ENCODE assay signal across 9 cellular contexts in genomic region chr11:57406337-57406904, GRCh38. TPM values are rescaled to one million over a fixed set of nuclear protein-coding genes. Genes with fewer than 3 reads are reported as not detected.
A peak's percentile ranks its signal among the peaks of the same experiment; 100 is the strongest.
DNase-seq lines count a peak whose midpoint lies in the region; ATAC-seq, FAIRE-seq and TF ChIP-seq lines count a peak whose summit lies in the region.
"Had no signal": no experiment of that assay in that cellular context is flagged by ENCODE, and none has a peak within 500 bp of the region (broad histone marks: within the 10 kb centered on the region; RNA-seq: fewer than 3 reads in every experiment).

No MANE protein-coding gene starts in this region.

- no peak for TF ChIP-seq RAD21 in GM12878 (IDR thresholded peaks at IDR 0.05; ENCODE audit: insufficient read depth, low read depth, low read length)

- DNase-seq in GM12891 (ENCODE audit: insufficient read length, low spot score) (no peak), LHCN-M2 (ENCODE audit: low read depth) (peak; percentile 41), GM12878 (ENCODE audit: low read depth, low spot score) (peak; percentile 64), spleen (no peak), SK-N-DZ (ENCODE audit: low spot score) (no peak), RKO (ENCODE audit: low spot score) (no peak)
- peak; percentile 63 for DNase-seq in stimulated activated CD4-positive, alpha-beta T cell treated with anti-CD3 and anti-CD28 coated beads, Interleukin-1b, Interleukin-23, amount 100 ng/mL, for 48 hours

- TF ChIP-seq EP300 in GM12878 (IDR thresholded peaks at IDR 0.05; ENCODE audit: borderline replicate concordance in 1 of 2, control insufficient read depth in 1 of 2, low read depth in 2 of 2, low read length in 2 of 2), result peak; percentile 82 to 83

- intact Hi-C loops in GM12878 (cut with micrococcal nuclease; ENCODE audit: unreplicated experiment), result loop anchor here (1.0 kb wide), 1 partner anchor 19 kb away; no protein-coding TSS in a partner anchor
- intact Hi-C loops in spleen (cut with DNase I; ENCODE audit: low total_unique reads), result no loop called here

- H3K4me3 ChIP-seq in GM12878, result no peak overlapping the region
- no peak overlapping the region for H3K4me3 ChIP-seq in spleen

- ATAC-seq in GM21529 (IDR thresholded peaks at IDR 0.05; ENCODE audit: unreplicated experiment) (peak; percentile 84), GM12878 (peak; percentile 90)

- no peak overlapping the region for H2AFZ ChIP-seq in GM12878 (ENCODE audit: control insufficient read depth, low read depth, low read length)

- in situ Hi-C loops in GM12878 (cut with MboI), result no loop called here

- no peaks in the 10 kb centered on the region for H3K9me3 ChIP-seq in GM12878 (replicated peaks; ENCODE audit: control insufficient read depth, insufficient read depth, low read length)
- no peaks in the 10 kb centered on the region for H3K9me3 ChIP-seq in spleen

- FAIRE-seq in GM12891 (lab: Jason Lieb, UNC) (peak; percentile 60), GM12878 (lab: Jason Lieb, UNC) (no peak)
- FAIRE-seq: endometrium had no signal

- TF ChIP-seq POLR2A in GM12891 (IDR thresholded peaks at IDR 0.05; ENCODE audit: low read depth, low read length) (no peak), GM12878 (IDR thresholded peaks at IDR 0.05; ENCODE audit: low read depth, low read length) (no peak; the same call in 1 of the 2 replicates), spleen (IDR thresholded peaks at IDR 0.05) (no peak)

- H3K4me1 ChIP-seq in GM12878 (ENCODE audit: control insufficient read depth, insufficient read depth, low read length) (peaks cover 19% of the 10 kb centered on the region), spleen (peaks cover 0 to 26% (median 13%) of the 10 kb centered on the region in 6 donors)

- BruUV-seq in GM12878 (replicated peaks; lab: Mats Ljungman, UMichigan), result no TSS peak

- POLR2A ChIA-PET in GM12878 (lab: Charles Lee), result interaction anchor here (1.0 to 2.4 kb wide), 2 partner anchors 12 to 19 kb away, joined by 6 to 11 read pairs; no protein-coding TSS in a partner anchor

- H4K20me1 ChIP-seq in GM12878 (ENCODE audit: control insufficient read depth, insufficient read depth), result no peaks in the 10 kb centered on the region

- H3K36me3 ChIP-seq in GM12878 (ENCODE audit: control insufficient read depth in 2 of 2, insufficient read depth in 2 of 2, low read length in 1 of 2) (peaks cover 31 to 40% of the 10 kb centered on the region in 2 experiments), spleen (peaks cover 4 to 61% (median 42%) of the 10 kb centered on the region in 6 donors)

- SMC1A ChIA-PET in GM12878 (lab: Charles Lee; ENCODE audit: uncharacterized antibody, unreplicated experiment), result interaction anchor here (0.9 to 1.6 kb wide), 5 partner anchors 9 to 73 kb away, joined by 3 to 4 read pairs (median 3); no protein-coding TSS in a partner anchor

- CTCF ChIA-PET in GM12878 (lab: Yijun Ruan, JAX), result interaction anchor here (0.9 to 1.6 kb wide), 4 partner anchors 11 to 238 kb away, joined by 3 to 6 read pairs (median 4); partner anchors contain the start of gene UBE2L6

- no peak overlapping the region for H3K4me2 ChIP-seq in GM12878 (ENCODE audit: control insufficient read depth, insufficient read depth)

- no peak overlapping the region for H3K9ac ChIP-seq in GM12878 (ENCODE audit: control insufficient read depth, insufficient read depth, low read length)

- H3K27me3 ChIP-seq in GM12878 (replicated peaks in 1 of 2; ENCODE audit: control insufficient read depth in 2 of 2, insufficient read depth in 2 of 2, low read length in 1 of 2) (no peaks in the 10 kb centered on the region), spleen (replicated peaks in 1 of 7) (no peaks in the 10 kb centered on the region)

- RAD21 ChIA-PET in GM12878 (lab: Charles Lee; ENCODE audit: unreplicated experiment), result interaction anchor here (1.0 to 3.4 kb wide), 5 partner anchors 12 to 52 kb away, joined by 3 to 21 read pairs (median 4); no protein-coding TSS in a partner anchor

- H3K27ac ChIP-seq in GM12878 (ENCODE audit: control insufficient read depth, insufficient read depth), result peak overlapping the region; percentile 55
- H3K27ac ChIP-seq in spleen, result peak overlapping the region in 4 of 8 donors; percentile 6 to 62 (median 50)

- WGBS in GM12878 (ENCODE audit: insufficient coverage, insufficient replicate concordance, low lambda C conversion rate, missing lambda C conversion rate), result 0% methylated on average over 3 of the region's 4 CpGs
- WGBS in spleen, 5 donors, result 15 to 23% (median 20%) methylated on average over 4 of the region's 4 CpGs

- TF ChIP-seq CTCF in GM12878 (IDR thresholded peaks at IDR 0.05 in 2 of 3, conservative IDR thresholded peaks at IDR 0.05 in 1 of 3; ENCODE audit: control insufficient read depth in 2 of 3, extremely low read depth in 1 of 3, insufficient read depth in 1 of 3, low read depth in 3 of 3, low read length in 3 of 3), result no peak
- TF ChIP-seq CTCF in spleen (IDR thresholded peaks at IDR 0.05 in 8 of 11, conservative IDR thresholded peaks at IDR 0.05 in 3 of 11), result no peak

- H3K79me2 ChIP-seq in GM12878 (ENCODE audit: control insufficient read depth, insufficient read depth, low read length), result no peaks in the 10 kb centered on the region; the same call in 1 of the 2 replicates

RNA-seq across cellular contexts. Expression of gene PRG2, which starts 16.0 kb away (rescaled TPM):
- polyA plus RNA-seq in GM12891 (2012; ENCODE audit: low read depth, missing spikeins), result 0.85 TPM
- total RNA-seq in LHCN-M2 (2014; rRNA removed) (0.06 TPM in 1 of 2 replicates, not detected in the other), GM12878 (2014; rRNA removed) (0.68 TPM in 1 of 2 replicates, not detected in the other), GM12878 (2014; rRNA removed; fragmentation: Illumina TruSeq; extraction: Trizol) (0.41 TPM in 1 of 2 replicates, not detected in the other), GM12878 (2021) (1.7 and 2.0 TPM in 2 replicates), spleen (10 to 100 TPM in 1 of 7 donors, 1 to 10 TPM in 5, not detected in 1; 1.4 to 10.5 (median 4.5) TPM)
- polyA plus RNA-seq in LHCN-M2 (2012), result not detected
- 1.2 and 1.3 TPM in 2 replicates for total RNA-seq in GM12878 (2013; cell fraction: nucleolus; rRNA removed)
- 1.2 TPM for polyA plus RNA-seq in GM12878 (2011; ENCODE audit: low read depth)
- polyA plus RNA-seq in GM12878 (2011; rRNA removed) (0.23 and 0.43 TPM in 2 replicates), GM12878 (2014; fragmentation: Illumina TruSeq; extraction: Trizol) (0.10 TPM in 1 of 2 replicates, not detected in the other), GM12878 (2014; fragmentation: Nextera tagmentation; extraction: Ambion mirVana) (1 to 10 TPM in 1 of 2 experiments, under 1 TPM in 1; 0.88 to 1.0 TPM), GM12878 (2014; rRNA removed) (0.25 and 0.40 TPM in 2 replicates), GM12878 (2016; fragmentation: Nextera tagmentation; extraction: Ambion mirVana) (under 1 TPM in 1 of 2 experiments, not detected in 1; 0.19 TPM), spleen (1 to 10 TPM; 2.3 to 4.0 (median 2.5) TPM)
- 0.87 and 1.3 TPM in 2 replicates for polyA plus RNA-seq in GM12878 (2011; cell fraction: cytosol; rRNA removed)
- polyA plus RNA-seq in GM12878 (2011; cell fraction: nucleus; rRNA removed), result 7.3 and 7.5 TPM in 2 replicates
- 1.3 and 1.7 TPM in 2 replicates for polyA plus RNA-seq in GM12878 (2012)
- polyA minus RNA-seq in GM12878 (2011; rRNA and poly(A)+ RNA removed), result 0.72 and 1.2 TPM in 2 replicates
- polyA minus RNA-seq in GM12878 (2011; cell fraction: cytosol; rRNA and poly(A)+ RNA removed), result not detected in 2 replicates
- polyA minus RNA-seq in GM12878 (2011; cell fraction: nucleus; rRNA and poly(A)+ RNA removed), result 0.36 and 1.1 TPM in 2 replicates
- 1.4 and 1.9 TPM in 2 replicates for polyA plus RNA-seq in SK-N-DZ (2014; cell fraction: cytosol; rRNA removed)
- 0.57 and 1.5 TPM in 2 replicates for polyA plus RNA-seq in SK-N-DZ (2014; cell fraction: nucleus; rRNA removed)

RNA-seq across cellular contexts. Expression of gene SLC43A3, which starts 20.5 kb away (rescaled TPM):
- polyA plus RNA-seq in GM12891 (2012; ENCODE audit: low read depth, missing spikeins), result 74.8 TPM
- total RNA-seq in LHCN-M2 (2014; rRNA removed), result 113 and 153 TPM in 2 replicates
- 48.7 TPM for polyA plus RNA-seq in LHCN-M2 (2012)
- 332 and 410 TPM in 2 replicates for total RNA-seq in GM12878 (2013; cell fraction: nucleolus; rRNA removed)
- total RNA-seq in GM12878 (2014; rRNA removed), result 104 and 112 TPM in 2 replicates
- 79.7 and 80.2 TPM in 2 replicates for total RNA-seq in GM12878 (2014; rRNA removed; fragmentation: Illumina TruSeq; extraction: Trizol)
- 147 and 158 TPM in 2 replicates for total RNA-seq in GM12878 (2021)
- 77.0 TPM for polyA plus RNA-seq in GM12878 (2011; ENCODE audit: low read depth)
- 129 and 237 TPM in 2 replicates for polyA plus RNA-seq in GM12878 (2011; rRNA removed)
- polyA plus RNA-seq in GM12878 (2011; cell fraction: cytosol; rRNA removed), result 362 and 451 TPM in 2 replicates
- 282 and 405 TPM in 2 replicates for polyA plus RNA-seq in GM12878 (2011; cell fraction: nucleus; rRNA removed)
- 84.4 and 111 TPM in 2 replicates for polyA plus RNA-seq in GM12878 (2012)
- polyA plus RNA-seq in GM12878 (2014; fragmentation: Illumina TruSeq; extraction: Trizol), result 153 and 168 TPM in 2 replicates
- polyA plus RNA-seq in GM12878 (2014; fragmentation: Nextera tagmentation; extraction: Ambion mirVana), result 10 to 100 TPM; 37.5 to 79.9 TPM
- 107 and 111 TPM in 2 replicates for polyA plus RNA-seq in GM12878 (2014; rRNA removed)
- 100 to 1,000 TPM; 189 to 200 TPM for polyA plus RNA-seq in GM12878 (2016; fragmentation: Nextera tagmentation; extraction: Ambion mirVana)
- 286 and 303 TPM in 2 replicates for polyA minus RNA-seq in GM12878 (2011; rRNA and poly(A)+ RNA removed)
- polyA minus RNA-seq in GM12878 (2011; cell fraction: cytosol; rRNA and poly(A)+ RNA removed), result 73.4 and 78.4 TPM in 2 replicates
- polyA minus RNA-seq in GM12878 (2011; cell fraction: nucleus; rRNA and poly(A)+ RNA removed), result 142 and 145 TPM in 2 replicates
- 10 to 100 TPM; 29.9 to 72.5 (median 41.7) TPM for total RNA-seq in spleen
- 10 to 100 TPM; 15.2 to 29.1 (median 20.9) TPM for polyA plus RNA-seq in spleen
- 42.0 and 59.4 TPM in 2 replicates for polyA plus RNA-seq in SK-N-DZ (2014; cell fraction: cytosol; rRNA removed)
- 44.2 and 63.5 TPM in 2 replicates for polyA plus RNA-seq in SK-N-DZ (2014; cell fraction: nucleus; rRNA removed)

RNA-seq across cellular contexts. Expression of gene PRG3, which starts 25.5 kb away (rescaled TPM):
- polyA plus RNA-seq in GM12891 (2012; ENCODE audit: low read depth, missing spikeins), result not detected
- total RNA-seq in LHCN-M2 (2014; rRNA removed) (not detected in 2 replicates), GM12878 (2014; rRNA removed) (not detected in 2 replicates), GM12878 (2014; rRNA removed; fragmentation: Illumina TruSeq; extraction: Trizol) (not detected in 2 replicates), GM12878 (2021) (not detected in 2 replicates), spleen (1 to 10 TPM in 5 of 7 donors, under 1 TPM in 1, not detected in 1; 0.58 to 5.1 (median 2.7) TPM)
- polyA plus RNA-seq in LHCN-M2 (2012), result not detected
- total RNA-seq in GM12878 (2013; cell fraction: nucleolus; rRNA removed), result not detected in 2 replicates
- polyA plus RNA-seq in GM12878 (2011; ENCODE audit: low read depth), result not detected
- polyA plus RNA-seq in GM12878 (2011; rRNA removed) (not detected in 2 replicates), GM12878 (2014; fragmentation: Illumina TruSeq; extraction: Trizol) (not detected in 2 replicates), GM12878 (2014; fragmentation: Nextera tagmentation; extraction: Ambion mirVana) (not detected), GM12878 (2014; rRNA removed) (not detected in 2 replicates), GM12878 (2016; fragmentation: Nextera tagmentation; extraction: Ambion mirVana) (not detected), spleen (under 1 TPM; 0.36 to 0.83 (median 0.43) TPM)
- polyA plus RNA-seq in GM12878 (2011; cell fraction: cytosol; rRNA removed), result not detected in 2 replicates
- not detected in 2 replicates for polyA plus RNA-seq in GM12878 (2011; cell fraction: nucleus; rRNA removed)
- polyA plus RNA-seq in GM12878 (2012), result not detected in 2 replicates
- not detected in 2 replicates for polyA minus RNA-seq in GM12878 (2011; rRNA and poly(A)+ RNA removed)
- polyA minus RNA-seq in GM12878 (2011; cell fraction: cytosol; rRNA and poly(A)+ RNA removed), result not detected in 2 replicates
- polyA minus RNA-seq in GM12878 (2011; cell fraction: nucleus; rRNA and poly(A)+ RNA removed), result not detected in 2 replicates
- polyA plus RNA-seq in SK-N-DZ (2014; cell fraction: cytosol; rRNA removed), result not detected in 2 replicates
- 1.6 TPM in 1 of 2 replicates, not detected in the other for polyA plus RNA-seq in SK-N-DZ (2014; cell fraction: nucleus; rRNA removed)

RNA-seq across cellular contexts. Expression of gene RTN4RL2, which starts 53.9 kb away (rescaled TPM):
- not detected for polyA plus RNA-seq in GM12891 (2012; ENCODE audit: low read depth, missing spikeins)
- 0.23 and 0.38 TPM in 2 replicates for total RNA-seq in LHCN-M2 (2014; rRNA removed)
- 0.11 TPM for polyA plus RNA-seq in LHCN-M2 (2012)
- total RNA-seq in GM12878 (2013; cell fraction: nucleolus; rRNA removed), result not detected in 2 replicates
- total RNA-seq in GM12878 (2014; rRNA removed), result 0.33 and 0.34 TPM in 2 replicates
- total RNA-seq in GM12878 (2014; rRNA removed; fragmentation: Illumina TruSeq; extraction: Trizol), result not detected in 2 replicates
- total RNA-seq in GM12878 (2021), result 1.0 and 1.1 TPM in 2 replicates
- polyA plus RNA-seq in GM12878 (2011; ENCODE audit: low read depth), result not detected
- not detected in 2 replicates for polyA plus RNA-seq in GM12878 (2011; rRNA removed)
- polyA plus RNA-seq in GM12878 (2011; cell fraction: cytosol; rRNA removed), result 0.03 and 0.09 TPM in 2 replicates
- polyA plus RNA-seq in GM12878 (2011; cell fraction: nucleus; rRNA removed), result 0.22 and 0.39 TPM in 2 replicates
- polyA plus RNA-seq in GM12878 (2012), result 0.08 and 0.11 TPM in 2 replicates
- polyA plus RNA-seq in GM12878 (2014; fragmentation: Illumina TruSeq; extraction: Trizol), result not detected in 2 replicates
- under 1 TPM in 1 of 2 experiments, not detected in 1; 0.14 TPM for polyA plus RNA-seq in GM12878 (2014; fragmentation: Nextera tagmentation; extraction: Ambion mirVana)
- polyA plus RNA-seq in GM12878 (2014; rRNA removed), result 0.58 and 0.88 TPM in 2 replicates
- under 1 TPM; 0.48 to 0.55 TPM for polyA plus RNA-seq in GM12878 (2016; fragmentation: Nextera tagmentation; extraction: Ambion mirVana)
- not detected in 2 replicates for polyA minus RNA-seq in GM12878 (2011; rRNA and poly(A)+ RNA removed)
- polyA minus RNA-seq in GM12878 (2011; cell fraction: cytosol; rRNA and poly(A)+ RNA removed), result not detected in 2 replicates
- polyA minus RNA-seq in GM12878 (2011; cell fraction: nucleus; rRNA and poly(A)+ RNA removed), result 0.36 and 0.38 TPM in 2 replicates
- 1 to 10 TPM in 1 of 7 donors, under 1 TPM in 6; 0.37 to 2.0 (median 0.49) TPM for total RNA-seq in spleen
- polyA plus RNA-seq in spleen, result under 1 TPM; 0.15 to 0.73 (median 0.29) TPM
- polyA plus RNA-seq in SK-N-DZ (2014; cell fraction: cytosol; rRNA removed), result 8.5 and 10.4 TPM in 2 replicates
- 1.5 and 3.7 TPM in 2 replicates for polyA plus RNA-seq in SK-N-DZ (2014; cell fraction: nucleus; rRNA removed)

Comparison
In these comparisons a context has a peak if more than half of its experiments do, and no peak if none do; other contexts are left out.
1. DNase-seq: peak in LHCN-M2 (single experiment), GM12878 (single experiment) and stimulated activated CD4-positive, alpha-beta T cell treated with anti-CD3 and anti-CD28 coated beads, Interleukin-1b, Interleukin-23, amount 100 ng/mL, for 48 hours (single experiment); none in GM12891 (single experiment), spleen (single experiment), SK-N-DZ (single experiment) and RKO (single experiment).